Comparison of ENCODE assay signal across 28 cellular contexts in genomic region chr1:205309741-205310140, GRCh38. TPM values are rescaled to one million over a fixed set of nuclear protein-coding genes. Genes with fewer than 3 reads are reported as not detected.
DNase-seq lines count a peak whose midpoint lies in the region; ATAC-seq, FAIRE-seq and TF ChIP-seq lines count a peak whose summit lies in the region.
"Had no signal": no experiment of that assay in that cellular context is flagged by ENCODE, and none has a peak within 500 bp of the region (broad histone marks: within the 10 kb centered on the region; RNA-seq: fewer than 3 reads in every experiment).

No MANE protein-coding gene starts in this region.

- H3K36me3 ChIP-seq in body of pancreas (replicated peaks in 1 of 2; ENCODE audit: insufficient read depth in 1 of 2, low read depth in 2 of 2) (peaks cover 0 to 32% of the 10 kb centered on the region in 2 donors), mucosa of descending colon (ENCODE audit: low read depth) (peaks cover 3% of the 10 kb centered on the region)

- H3K9me3 ChIP-seq in A549 = no peaks in the 10 kb centered on the region
- H3K9me3 ChIP-seq in body of pancreas = no peaks in the 10 kb centered on the region
- no peaks in the 10 kb centered on the region for H3K9me3 ChIP-seq in mucosa of descending colon
- H3K9me3 ChIP-seq: gastroesophageal sphincter, left ventricle myocardium inferior, sigmoid colon, SJSA1, tibial artery had no signal

- no peak for FAIRE-seq in A549 (lab: Jason Lieb, UNC)
- FAIRE-seq: GM18507, HTR-8/SVneo, RCC 7860 had no signal

- H3K4me1 ChIP-seq in A549 = peaks cover 100% of the 10 kb centered on the region
- peaks cover 38% of the 10 kb centered on the region for H3K4me1 ChIP-seq in body of pancreas
- peaks cover 73% of the 10 kb centered on the region for H3K4me1 ChIP-seq in mucosa of descending colon (ENCODE audit: low read depth)

- no peak for DNase-seq in A549 (ENCODE audit: low read depth in 1 of 2, low spot score in 1 of 2)
- no peak for DNase-seq in CD14-positive monocyte (ENCODE audit: low spot score)
- no peak for DNase-seq in body of pancreas
- no peak for DNase-seq in naive B cell
- DNase-seq in NCI-H1436 (lab: John Stamatoyannopoulos, UW) = no peak
- DNase-seq in mucosa of descending colon = no peak
- DNase-seq in 8988T = no peak
- DNase-seq: activated CD4-positive, alpha-beta T cell treated with anti-CD3 and anti-CD28 coated beads for 4 hours; effector CD8-positive, alpha-beta T cell; GF-D8; hippocampal formation; immature natural killer cell; left ventricle myocardium inferior; NCI-H1930; NCI-H526 treated with DMSO at 0.1 percent for 48 hours; sigmoid colon; stimulated activated CD4-positive, alpha-beta T cell treated with anti-CD3 and anti-CD28 coated beads, Interleukin-15, amount 100 ng/mL, for 24 hours; stimulated activated naive CD8-positive, alpha-beta T cell treated with anti-CD3 and anti-CD28 coated beads, Interleukin-15, amount 100 ng/mL, for 72 hours; tibial artery had no signal

- WGBS in A549 (ENCODE audit: missing lambda C conversion rate) = 53% methylated on average over 1 of the region's 1 CpG
- WGBS in body of pancreas, 2 donors = 33 to 56% methylated on average over 1 of the region's 1 CpG

- POLR2A ChIA-PET in A549 (lab: Yijun Ruan, JAX) = interaction anchor here (1.0 kb wide), 1 partner anchor 8 kb away, joined by 4 read pairs; no protein-coding TSS in a partner anchor

- peaks cover 49% of the 10 kb centered on the region for H3K4me1 Mint-ChIP-seq in CD14-positive monocyte
- H3K4me1 Mint-ChIP-seq in naive B cell = peaks cover 58 to 89% (median 63%) of the 10 kb centered on the region in 3 donors

- H3K27me3 Mint-ChIP-seq in CD14-positive monocyte (ENCODE audit: low read depth in 3 of 3) (peaks cover 0 to 2% (median 0%) of the 10 kb centered on the region in 3 donors), naive B cell (no peaks in the 10 kb centered on the region)
- H3K27me3 Mint-ChIP-seq: progenitor cell of endocrine pancreas; stimulated activated naive CD8-positive, alpha-beta T cell treated with anti-CD3 and anti-CD28 coated beads, Interleukin-15, amount 100 ng/mL, for 72 hours had no signal

- peak overlapping the region; percentile 99; the same call in 1 of the 3 replicates for H3K4me2 ChIP-seq in A549

- no peak for TF ChIP-seq RAD21 in A549 (conservative IDR thresholded peaks at IDR 0.05 in 1 of 2, IDR thresholded peaks at IDR 0.05 in 1 of 2)

- H3K36me3 Mint-ChIP-seq in CD14-positive monocyte = peaks cover 74 to 81% of the 10 kb centered on the region in 2 donors
- H3K36me3 Mint-ChIP-seq in naive B cell = peaks cover 20 to 24% of the 10 kb centered on the region in 2 donors

- H3K27ac ChIP-seq in A549 = peak overlapping the region; percentile 36 to 99; a peak in 4 of 6 replicates
- H3K27ac ChIP-seq in body of pancreas = peak overlapping the region; percentile 2 to 42 (median 19)
- H3K27ac ChIP-seq: gastroesophageal sphincter, left ventricle myocardium inferior, sigmoid colon, SJSA1, tibial artery had no signal

- TF ChIP-seq POLR2A in A549 (IDR thresholded peaks at IDR 0.05; ENCODE audit: low read length) (no peak), body of pancreas (IDR thresholded peaks at IDR 0.05) (no peak)

- no peaks in the 10 kb centered on the region for H3K27me3 ChIP-seq in body of pancreas
- H3K27me3 ChIP-seq: gastroesophageal sphincter, sigmoid colon, SJSA1 had no signal

- ATAC-seq in A549 (no peak), body of pancreas (no peak), naive B cell (ENCODE audit: low read depth in 2 of 2) (no peak), mucosa of descending colon (no peak), HG02588 (IDR thresholded peaks at IDR 0.05; ENCODE audit: unreplicated experiment) (no peak)
- ATAC-seq: gastroesophageal sphincter; stimulated activated naive CD8-positive, alpha-beta T cell treated with anti-CD3 and anti-CD28 coated beads, Interleukin-15, amount 100 ng/mL, for 72 hours had no signal

- no peak for TF ChIP-seq EP300 in A549 (IDR thresholded peaks at IDR 0.05)

- peaks cover 0 to 2% (median 0%) of the 10 kb centered on the region in 7 donors for H3K9me3 Mint-ChIP-seq in CD14-positive monocyte
- no peaks in the 10 kb centered on the region for H3K9me3 Mint-ChIP-seq in naive B cell
- H3K9me3 Mint-ChIP-seq: immature natural killer cell; mesothelial cell of epicardium; stimulated activated naive CD8-positive, alpha-beta T cell treated with anti-CD3 and anti-CD28 coated beads, Interleukin-15, amount 100 ng/mL, for 72 hours had no signal

- H3K27ac Mint-ChIP-seq in CD14-positive monocyte (peak overlapping the region in 6 of 7 donors; percentile 25 to 99 (median 98)), naive B cell (peak overlapping the region; percentile 40 to 99 (median 98))
- H3K27ac Mint-ChIP-seq: mesothelial cell of epicardium; progenitor cell of endocrine pancreas; stimulated activated naive CD8-positive, alpha-beta T cell treated with anti-CD3 and anti-CD28 coated beads, Interleukin-15, amount 100 ng/mL, for 72 hours had no signal

- TF ChIP-seq CTCF in A549 (IDR thresholded peaks at IDR 0.05) = no peak
- TF ChIP-seq CTCF in CD14-positive monocyte (IDR thresholded peaks at IDR 0.05) = no peak
- TF ChIP-seq CTCF in body of pancreas (IDR thresholded peaks at IDR 0.05) = no peak
- TF ChIP-seq CTCF in mucosa of descending colon (IDR thresholded peaks at IDR 0.05) = no peak

- H3K4me3 Mint-ChIP-seq in CD14-positive monocyte = no peak overlapping the region
- peak overlapping the region in 2 of 8 donors; percentile 23 to 66 for H3K4me3 Mint-ChIP-seq in naive B cell
- H3K4me3 Mint-ChIP-seq: immature natural killer cell; mesothelial cell of epicardium; stimulated activated naive CD8-positive, alpha-beta T cell treated with anti-CD3 and anti-CD28 coated beads, Interleukin-15, amount 100 ng/mL, for 72 hours had no signal

- H3K4me3 ChIP-seq in A549 (no peak overlapping the region), body of pancreas (no peak overlapping the region), mucosa of descending colon (no peak overlapping the region)
- H3K4me3 ChIP-seq: gastroesophageal sphincter, left ventricle myocardium inferior, sigmoid colon, SJSA1, tibial artery had no signal

- CTCF ChIA-PET in A549 (lab: Yijun Ruan, JAX) = interaction anchor here (67.1 to 89.2 kb wide), 2 partner anchors 15 to 20 kb away, joined by 3627 read pairs; partner anchors contain the start of genes KLHDC8A and NUAK2

- intact Hi-C loops in CD14-positive monocyte (cut with micrococcal nuclease) = no loop called here
- intact Hi-C loops in body of pancreas (cut with DNase I) = no loop called here
- intact Hi-C loops in mucosa of descending colon (cut with DNase I, micrococcal nuclease) = no loop called here

TF ChIP-seq in A549, 52 proteins besides CTCF, POLR2A, EP300 and RAD21:
- no peak for TF ChIP-seq POLR2AphosphoS2 (conservative IDR thresholded peaks at IDR 0.05; ENCODE audit: low read length)
- TF ChIP-seq JUN (IDR thresholded peaks at IDR 0.05) = no peak
- no peak for TF ChIP-seq KDM5A (IDR thresholded peaks at IDR 0.05)
- no peak for TF ChIP-seq CEBPB (IDR thresholded peaks at IDR 0.05)
- no peak for TF ChIP-seq ZFP36 (IDR thresholded peaks at IDR 0.05; ENCODE audit: borderline replicate concordance, partially characterized antibody)

RNA-seq across cellular contexts. Expression of gene NUAK2, which starts 11.8 kb away (rescaled TPM):
- polyA plus RNA-seq in A549 (2011; rRNA removed) (22.6 and 29.7 TPM in 2 replicates), A549 (2017; fragmentation: RNase III; extraction: RNeasy Plus Mini Kit Qiagen cat#74134 plus additional on column Dnase treatment) (37.8 to 40.9 TPM (median 38.8 TPM) in 3 replicates), CD14-positive monocyte (10 to 100 TPM in 1 of 2 donors, 1 to 10 TPM in 1; 9.1 to 21.9 TPM), naive B cell (ENCODE audit: low read depth in 6 of 6) (100 to 1,000 TPM; 103 to 166 (median 113) TPM)
- 31.1 and 44.6 TPM in 2 replicates for polyA plus RNA-seq in A549 (2012; cell fraction: cytosol; rRNA removed)
- polyA plus RNA-seq in A549 (2012; cell fraction: nucleus; rRNA removed) = 58.5 and 70.7 TPM in 2 replicates
- 34.3 and 54.4 TPM in 2 replicates for polyA minus RNA-seq in A549 (2011; rRNA and poly(A)+ RNA removed)
- total RNA-seq in body of pancreas (10 to 100 TPM; 11.2 to 20.8 TPM), mucosa of descending colon (10 to 100 TPM; 16.5 to 50.8 (median 29.5) TPM)

RNA-seq across cellular contexts. Expression of gene KLHDC8A, which starts 47.0 kb away (rescaled TPM):
- polyA plus RNA-seq in A549 (2011; rRNA removed) (0.37 and 0.40 TPM in 2 replicates), A549 (2017; fragmentation: RNase III; extraction: RNeasy Plus Mini Kit Qiagen cat#74134 plus additional on column Dnase treatment) (0.32 to 0.51 TPM (median 0.34 TPM) in 3 replicates), CD14-positive monocyte (not detected), naive B cell (ENCODE audit: low read depth in 6 of 6) (1 to 10 TPM in 1 of 6 donors, under 1 TPM in 4, not detected in 1; 0.26 to 1.3 (median 0.77) TPM)
- polyA plus RNA-seq in A549 (2012; cell fraction: cytosol; rRNA removed) = 0.33 and 0.67 TPM in 2 replicates
- polyA plus RNA-seq in A549 (2012; cell fraction: nucleus; rRNA removed) = 0.26 and 0.55 TPM in 2 replicates
- polyA minus RNA-seq in A549 (2011; rRNA and poly(A)+ RNA removed) = 1.8 and 1.9 TPM in 2 replicates
- total RNA-seq in body of pancreas (1 to 10 TPM in 1 of 2 donors, under 1 TPM in 1; 0.78 to 8.6 TPM), mucosa of descending colon (1 to 10 TPM in 1 of 3 donors, under 1 TPM in 2; 0.17 to 1.8 (median 0.78) TPM)
- total RNA-seq: SJSA1; T-helper 1 cell treated with Interleukin-12 subunit alpha and Interleukin-12 subunit beta and Interleukin-4 antibody, amounts not matched to agents 30 ng/mL and 1 ng/mL, for 36 hours had no signal
- polyA plus RNA-seq: immature natural killer cell had no signal
